ENCODE assay signal across 1 cellular context in the genomic region with DNA sequence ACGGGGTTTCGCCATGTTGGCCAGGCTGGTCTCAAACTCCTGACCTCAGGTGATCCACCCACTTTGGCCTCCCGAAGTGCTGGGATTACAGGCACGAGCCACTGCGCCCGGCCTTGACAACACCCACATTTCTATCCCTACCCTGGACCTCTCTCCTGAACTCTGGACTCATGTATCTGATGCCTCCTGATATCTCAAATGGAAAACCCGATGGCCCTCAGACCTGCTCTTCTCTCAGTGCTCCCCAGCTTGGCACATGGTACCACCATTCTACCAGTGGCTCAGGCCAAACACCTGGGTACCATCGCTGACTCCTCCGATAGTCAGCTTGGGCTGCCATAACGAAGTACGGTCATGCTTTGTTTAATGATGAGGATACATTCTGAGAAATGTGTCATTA.
TF ChIP-seq lines count a peak whose summit lies in the region.

No MANE protein-coding gene starts in this region.

TF ChIP-seq in HepG2, 621 proteins besides CTCF, POLR2A, EP300 and RAD21:
- TF ChIP-seq, protein P1, sequence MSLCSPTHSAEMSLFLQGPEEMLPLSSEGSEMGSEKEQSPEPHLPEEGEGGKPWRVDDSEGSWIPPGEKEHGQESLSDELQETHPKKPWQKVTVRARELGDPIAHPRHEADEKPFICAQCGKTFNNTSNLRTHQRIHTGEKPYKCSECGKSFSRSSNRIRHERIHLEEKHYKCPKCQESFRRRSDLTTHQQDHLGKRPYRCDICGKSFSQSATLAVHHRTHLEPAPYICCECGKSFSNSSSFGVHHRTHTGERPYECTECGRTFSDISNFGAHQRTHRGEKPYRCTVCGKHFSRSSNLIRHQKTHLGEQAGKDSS (CRISPR knock-in tag; IDR thresholded peaks at IDR 0.05; ENCODE audit: borderline replicate concordance, low read depth) = peak; percentile 87
- TF ChIP-seq TSC22D2 (CRISPR knock-in tag; IDR thresholded peaks at IDR 0.05; ENCODE audit: borderline replicate concordance) = no peak
- 0 out of 2 replicates have a peak, but pooled peaks have one; percentile 13 for TF ChIP-seq ZNF263 (CRISPR knock-in tag; IDR thresholded peaks at IDR 0.05)
